In genomic region chr15:41804361-41804760, GRCh38 we compare ENCODE assay signal across 16 cellular contexts. TPM values are rescaled to one million over a fixed set of nuclear protein-coding genes. Genes with fewer than 3 reads are reported as not detected.
DNase-seq lines count a peak whose midpoint lies in the region; ATAC-seq, FAIRE-seq and TF ChIP-seq lines count a peak whose summit lies in the region.
"Had no signal": no experiment of that assay in that cellular context is flagged by ENCODE, and none has a peak within 500 bp of the region (broad histone marks: within the 10 kb centered on the region; RNA-seq: fewer than 3 reads in every experiment).

No MANE protein-coding gene starts in this region.

- H2AFZ ChIP-seq in K562 (ENCODE audit: low read depth, low read length): no peak overlapping the region

- no peak for TF ChIP-seq EP300 in K562 (IDR thresholded peaks at IDR 0.05; ENCODE audit: low read length)

- POLR2A ChIA-PET in K562 (lab: Yijun Ruan, JAX): interaction anchor here (1.3 kb wide), 1 partner anchor 31 kb away, joined by 6 read pairs; no protein-coding TSS in a partner anchor

- intact Hi-C loops in K562 (cut with micrococcal nuclease) (no loop called here), kidney (cut with DNase I) (no loop called here), thyroid gland (cut with DNase I) (no loop called here)

- no TSS peak for BruUV-seq in K562 (replicated peaks; lab: Mats Ljungman, UMichigan)

- ATAC-seq in K562: peak; percentile 36; the same call in 2 of the 3 replicates
- ATAC-seq in GM18517 (IDR thresholded peaks at IDR 0.05; ENCODE audit: unreplicated experiment): no peak
- ATAC-seq: body of pancreas, upper lobe of right lung had no signal

- 83% methylated on average over 2 of the region's 2 CpGs for WGBS in K562 (ENCODE audit: insufficient coverage, low coverage, missing lambda C conversion rate)
- whole genome bisulfite sequencing in thyroid gland, 2 donors: 58 to 86% methylated on average over 2 of the region's 2 CpGs

- TF ChIP-seq CTCF in K562 (IDR thresholded peaks at IDR 0.05 in 2 of 3, conservative IDR thresholded peaks at IDR 0.05 in 1 of 3; ENCODE audit: insufficient read depth in 2 of 3, low read depth in 1 of 3, low read length in 3 of 3) (no peak), kidney (IDR thresholded peaks at IDR 0.05; ENCODE audit: borderline replicate concordance, extremely low read depth, insufficient read depth) (no peak), thyroid gland (IDR thresholded peaks at IDR 0.05) (no peak)

- DNase-seq in activated T-cell treated with anti-CD3 and anti-CD28 coated beads, Interleukin-2, amount 50 U/mL, for 24 hours: no peak
- no peak for DNase-seq in activated T-cell treated with anti-CD3 and anti-CD28 coated beads, Interleukin-2, amount 50 U/mL, for 1 hour
- no peak for DNase-seq in K562 (ENCODE audit: extremely low read depth in 1 of 4, low spot score in 3 of 4)
- DNase-seq in kidney: no peak
- peak; percentile 55 to 58 for DNase-seq in thyroid gland
- DNase-seq in NCI-H1436 (lab: John Stamatoyannopoulos, UW): no peak
- DNase-seq in globus pallidus (ENCODE audit: low spot score): no peak
- DNase-seq: ACHN, body of pancreas, DND-41, NCI-H146, NCI-H748 treated with DMSO at 0.1 percent for 48 hours, SIG-M5, upper lobe of right lung had no signal

- H3K27ac Mint-ChIP-seq in activated T-cell treated with anti-CD3 and anti-CD28 coated beads, Interleukin-2, amount 50 U/mL, for 24 hours: peak overlapping the region; percentile 5

- FAIRE-seq in K562 (lab: Jason Lieb, UNC): no peak
- FAIRE-seq in kidney (lab: Jason Lieb, UNC): no peak
- FAIRE-seq: GM12891 had no signal

- no peaks in the 10 kb centered on the region for H3K9me1 ChIP-seq in K562 (ENCODE audit: control insufficient read depth, insufficient read depth, low read length)

- H3K9ac ChIP-seq in K562 (ENCODE audit: insufficient read depth in 1 of 2, low read depth in 2 of 2, low read length in 2 of 2) (peak overlapping the region in 1 of 2 experiments; percentile 62; a peak in 1 of 4 replicates), kidney (ENCODE audit: low read length in 2 of 2) (peak overlapping the region in 1 of 2 donors; percentile 34)

- CTCF ChIA-PET in K562 (lab: Yijun Ruan, JAX; ENCODE audit: low intra/inter-chr PET ratio): no interaction called here

- no peaks in the 10 kb centered on the region for H3K27me3 Mint-ChIP-seq in activated T-cell treated with anti-CD3 and anti-CD28 coated beads, Interleukin-2, amount 50 U/mL, for 24 hours

- peaks cover 23% of the 10 kb centered on the region for H3K36me3 Mint-ChIP-seq in activated T-cell treated with anti-CD3 and anti-CD28 coated beads, Interleukin-2, amount 50 U/mL, for 24 hours (ENCODE audit: low read depth)

- no peaks in the 10 kb centered on the region; the same call in 1 of the 2 replicates for H4K20me1 ChIP-seq in K562 (replicated peaks; ENCODE audit: control insufficient read depth, insufficient read depth, low read length)

- no peaks in the 10 kb centered on the region for H3K79me2 ChIP-seq in K562 (ENCODE audit: control insufficient read depth, insufficient read depth, low read length)

- TF ChIP-seq POLR2A in K562 (conservative IDR thresholded peaks at IDR 0.05) (no peak), thyroid gland (IDR thresholded peaks at IDR 0.05) (no peak)

- peaks cover 7% of the 10 kb centered on the region for H3K4me1 Mint-ChIP-seq in activated T-cell treated with anti-CD3 and anti-CD28 coated beads, Interleukin-2, amount 50 U/mL, for 24 hours (ENCODE audit: low read depth)

- H3K4me2 ChIP-seq in K562 (ENCODE audit: insufficient read depth, low read length): no peak overlapping the region

- H3K9me3 Mint-ChIP-seq in activated T-cell treated with anti-CD3 and anti-CD28 coated beads, Interleukin-2, amount 50 U/mL, for 24 hours: no peaks in the 10 kb centered on the region

- no peaks in the 10 kb centered on the region for H3K36me3 ChIP-seq in K562 (ENCODE audit: control insufficient read depth, insufficient read depth, low read length)
- H3K36me3 ChIP-seq in kidney (ENCODE audit: control insufficient read depth in 1 of 2, insufficient read depth in 2 of 2, low read length in 2 of 2): peaks cover 3 to 5% of the 10 kb centered on the region in 2 donors
- no peaks in the 10 kb centered on the region for H3K36me3 ChIP-seq in thyroid gland

- H3K4me3 Mint-ChIP-seq in activated T-cell treated with anti-CD3 and anti-CD28 coated beads, Interleukin-2, amount 50 U/mL, for 24 hours: no peak overlapping the region

- H3K27me3 ChIP-seq in K562 (ENCODE audit: control insufficient read depth in 2 of 2, insufficient read depth in 2 of 2, low read length in 2 of 2) (no peaks in the 10 kb centered on the region), thyroid gland (no peaks in the 10 kb centered on the region)
- H3K27me3 ChIP-seq: body of pancreas, upper lobe of right lung had no signal

- no peak overlapping the region for H3K27ac ChIP-seq in K562 (ENCODE audit: extremely low read depth, low read depth, low read length)
- peak overlapping the region; percentile 40 to 80 for H3K27ac ChIP-seq in kidney (ENCODE audit: low read depth in 2 of 2, low read length in 2 of 2)
- H3K27ac ChIP-seq in thyroid gland: peak overlapping the region; percentile 70 to 79 (median 79)
- H3K27ac ChIP-seq: body of pancreas, upper lobe of right lung had no signal

- H3K4me3 ChIP-seq in K562 (no peak overlapping the region), kidney (ENCODE audit: low read length in 2 of 2) (no peak overlapping the region), thyroid gland (replicated peaks in 1 of 3) (no peak overlapping the region)
- H3K4me3 ChIP-seq: body of pancreas, upper lobe of right lung had no signal

- H3K4me1 ChIP-seq in K562 (replicated peaks in 1 of 2; ENCODE audit: control insufficient read depth in 2 of 2, insufficient read depth in 2 of 2, low read length in 2 of 2) (0 out of 5 replicates have a peak, but pooled peaks cover 0 to 3% of the 10 kb centered on the region in 2 experiments), kidney (ENCODE audit: control insufficient read depth in 1 of 2, insufficient read depth in 1 of 2, low read depth in 1 of 2, low read length in 2 of 2) (peaks cover 14 to 26% of the 10 kb centered on the region in 2 donors), thyroid gland (peaks cover 63 to 66% of the 10 kb centered on the region in 2 donors)
- H3K4me1 ChIP-seq: body of pancreas, upper lobe of right lung had no signal

- H3K9me3 ChIP-seq in K562 (replicated peaks; ENCODE audit: control insufficient read depth, insufficient read depth, low read depth, low read length): no peaks in the 10 kb centered on the region
- H3K9me3 ChIP-seq in kidney (ENCODE audit: control insufficient read depth in 1 of 2, low read length in 2 of 2): no peaks in the 10 kb centered on the region
- H3K9me3 ChIP-seq in thyroid gland: no peaks in the 10 kb centered on the region
- H3K9me3 ChIP-seq: body of pancreas, upper lobe of right lung had no signal

- TF ChIP-seq RAD21 in K562 (CRISPR knock-in tag; conservative IDR thresholded peaks at IDR 0.05 in 1 of 2, IDR thresholded peaks at IDR 0.05 in 1 of 2): no peak

- in situ Hi-C loops in K562 (cut with MboI): loop anchor here (25.0 kb wide), 1 partner anchor 342 kb away; no protein-coding TSS in a partner anchor

RNA-seq across cellular contexts. Expression of gene JMJD7, which starts 23.5 kb away (rescaled TPM):
- 7.0 and 13.8 TPM in 2 replicates for total RNA-seq in K562 (2011; cell fraction: chromatin; rRNA removed; ENCODE audit: low replicate concordance)
- 7.2 and 8.5 TPM in 2 replicates for total RNA-seq in K562 (2011; cell fraction: nucleolus; rRNA removed)
- total RNA-seq in K562 (2011; cell fraction: nucleoplasm; rRNA removed): 12.6 and 15.4 TPM in 2 replicates
- 6.1 and 11.3 TPM in 2 replicates for total RNA-seq in K562 (2014; rRNA removed)
- 3.2 and 3.8 TPM in 2 replicates for total RNA-seq in K562 (2014; rRNA removed; fragmentation: Illumina TruSeq; extraction: Trizol)
- total RNA-seq in K562 (2015; rRNA removed; fragmentation: Illumina TruSeq; extraction: Trizol): 4.3 and 5.3 TPM in 2 replicates
- total RNA-seq in K562 (2021): 12.2 and 13.1 TPM in 2 replicates
- 7.9 and 8.8 TPM in 2 replicates for polyA plus RNA-seq in K562 (2011; rRNA removed)
- 8.0 and 19.6 TPM in 2 replicates for polyA plus RNA-seq in K562 (2011; cell fraction: cytosol; rRNA removed)
- 18.0 and 36.7 TPM in 2 replicates for polyA plus RNA-seq in K562 (2011; cell fraction: nucleus; rRNA removed)
- 7.7 and 16.3 TPM in 2 replicates for polyA plus RNA-seq in K562 (2012)
- polyA plus RNA-seq in K562 (2014; fragmentation: Illumina TruSeq; extraction: Trizol): 6.8 and 9.4 TPM in 2 replicates
- polyA plus RNA-seq in K562 (2014; fragmentation: Nextera tagmentation; extraction: Ambion mirVana): 1 to 10 TPM; 1.2 to 2.9 TPM
- 9.7 and 13.9 TPM in 2 replicates for polyA plus RNA-seq in K562 (2014; rRNA removed)
- 0.60 and 3.0 TPM in 2 replicates for polyA minus RNA-seq in K562 (2011; rRNA and poly(A)+ RNA removed)
- 4.1 and 4.4 TPM in 2 replicates for polyA minus RNA-seq in K562 (2011; cell fraction: cytosol; rRNA and poly(A)+ RNA removed)
- 4.0 and 4.7 TPM in 2 replicates for polyA minus RNA-seq in K562 (2011; cell fraction: nucleus; rRNA and poly(A)+ RNA removed)
- total RNA-seq in kidney: 16.2 TPM
- 17.6 TPM for polyA plus RNA-seq in kidney (ENCODE audit: insufficient read depth, low read depth, low replicate concordance)
- total RNA-seq in thyroid gland: 10 to 100 TPM; 18.8 to 36.6 (median 28.3) TPM

RNA-seq across cellular contexts. Expression of gene MAPKBP1, which starts 30.1 kb away (rescaled TPM):
- total RNA-seq in K562 (2011; cell fraction: chromatin; rRNA removed; ENCODE audit: low replicate concordance): 65.0 and 134 TPM in 2 replicates
- total RNA-seq in K562 (2011; cell fraction: nucleolus; rRNA removed): 51.1 and 51.4 TPM in 2 replicates
- total RNA-seq in K562 (2011; cell fraction: nucleoplasm; rRNA removed): 45.8 and 52.1 TPM in 2 replicates
- 4.1 and 5.3 TPM in 2 replicates for total RNA-seq in K562 (2014; rRNA removed)
- 4.5 and 4.6 TPM in 2 replicates for total RNA-seq in K562 (2014; rRNA removed; fragmentation: Illumina TruSeq; extraction: Trizol)
- total RNA-seq in K562 (2015; rRNA removed; fragmentation: Illumina TruSeq; extraction: Trizol): 5.7 and 5.8 TPM in 2 replicates
- 9.5 and 9.6 TPM in 2 replicates for total RNA-seq in K562 (2021)
- polyA plus RNA-seq in K562 (2011; rRNA removed): 3.4 and 4.4 TPM in 2 replicates
- 2.2 and 3.6 TPM in 2 replicates for polyA plus RNA-seq in K562 (2011; cell fraction: cytosol; rRNA removed)
- 24.5 and 27.3 TPM in 2 replicates for polyA plus RNA-seq in K562 (2011; cell fraction: nucleus; rRNA removed)
- 5.8 and 7.2 TPM in 2 replicates for polyA plus RNA-seq in K562 (2012)
- 4.8 and 5.4 TPM in 2 replicates for polyA plus RNA-seq in K562 (2014; fragmentation: Illumina TruSeq; extraction: Trizol)
- polyA plus RNA-seq in K562 (2014; fragmentation: Nextera tagmentation; extraction: Ambion mirVana): under 1 TPM; 0.15 to 0.28 TPM
- polyA plus RNA-seq in K562 (2014; rRNA removed): 5.2 and 7.1 TPM in 2 replicates
- 7.0 and 9.2 TPM in 2 replicates for polyA minus RNA-seq in K562 (2011; rRNA and poly(A)+ RNA removed)
- polyA minus RNA-seq in K562 (2011; cell fraction: cytosol; rRNA and poly(A)+ RNA removed): 2.7 and 5.9 TPM in 2 replicates
- polyA minus RNA-seq in K562 (2011; cell fraction: nucleus; rRNA and poly(A)+ RNA removed): 22.8 and 29.4 TPM in 2 replicates
- 28.6 TPM for total RNA-seq in kidney
- polyA plus RNA-seq in kidney (ENCODE audit: insufficient read depth, low read depth, low replicate concordance): 3.7 TPM
- 10 to 100 TPM; 25.4 to 40.5 (median 33.6) TPM for total RNA-seq in thyroid gland

RNA-seq across cellular contexts. Expression of gene PLA2G4B, which starts 34.3 kb away (rescaled TPM):
- total RNA-seq in K562 (2011; cell fraction: chromatin; rRNA removed; ENCODE audit: low replicate concordance): 22.3 and 55.4 TPM in 2 replicates
- 26.3 and 28.8 TPM in 2 replicates for total RNA-seq in K562 (2011; cell fraction: nucleolus; rRNA removed)
- total RNA-seq in K562 (2011; cell fraction: nucleoplasm; rRNA removed): 13.2 and 21.9 TPM in 2 replicates
- 3.9 TPM in 2 replicates for total RNA-seq in K562 (2014; rRNA removed)
- total RNA-seq in K562 (2014; rRNA removed; fragmentation: Illumina TruSeq; extraction: Trizol): 0.89 and 2.1 TPM in 2 replicates
- 1.3 and 1.4 TPM in 2 replicates for total RNA-seq in K562 (2015; rRNA removed; fragmentation: Illumina TruSeq; extraction: Trizol)
- total RNA-seq in K562 (2021): 2.8 and 5.2 TPM in 2 replicates
- 4.3 and 7.0 TPM in 2 replicates for polyA plus RNA-seq in K562 (2011; rRNA removed)
- 3.1 and 4.8 TPM in 2 replicates for polyA plus RNA-seq in K562 (2011; cell fraction: cytosol; rRNA removed)
- 48.4 and 61.4 TPM in 2 replicates for polyA plus RNA-seq in K562 (2011; cell fraction: nucleus; rRNA removed)
- polyA plus RNA-seq in K562 (2012): 2.4 and 8.6 TPM in 2 replicates
- polyA plus RNA-seq in K562 (2014; fragmentation: Illumina TruSeq; extraction: Trizol): 2.7 and 2.8 TPM in 2 replicates
- under 1 TPM; 0.07 to 0.25 TPM for polyA plus RNA-seq in K562 (2014; fragmentation: Nextera tagmentation; extraction: Ambion mirVana)
- polyA plus RNA-seq in K562 (2014; rRNA removed): 5.6 and 6.1 TPM in 2 replicates
- 0.74 and 1.2 TPM in 2 replicates for polyA minus RNA-seq in K562 (2011; rRNA and poly(A)+ RNA removed)
- 1.1 and 1.5 TPM in 2 replicates for polyA minus RNA-seq in K562 (2011; cell fraction: cytosol; rRNA and poly(A)+ RNA removed)
- 6.6 and 6.7 TPM in 2 replicates for polyA minus RNA-seq in K562 (2011; cell fraction: nucleus; rRNA and poly(A)+ RNA removed)
- 8.3 TPM for total RNA-seq in kidney
- 4.8 TPM for polyA plus RNA-seq in kidney (ENCODE audit: insufficient read depth, low read depth, low replicate concordance)
- 10 to 100 TPM in 1 of 4 donors, 1 to 10 TPM in 3; 6.2 to 13.0 (median 8.6) TPM for total RNA-seq in thyroid gland

Comparison
In these comparisons a context has a peak if more than half of its experiments do, and no peak if none do; other contexts are left out.
1. DNase-seq: peak in thyroid gland (2 of 2); none in activated T-cell treated with anti-CD3 and anti-CD28 coated beads, Interleukin-2, amount 50 U/mL, for 24 hours (single experiment), activated T-cell treated with anti-CD3 and anti-CD28 coated beads, Interleukin-2, amount 50 U/mL, for 1 hour (single experiment), K562 (0 of 4), kidney (single experiment), NCI-H1436 (single experiment) and globus pallidus (single experiment).